9 cellular contexts compared by ENCODE assay signal in the genomic region with DNA sequence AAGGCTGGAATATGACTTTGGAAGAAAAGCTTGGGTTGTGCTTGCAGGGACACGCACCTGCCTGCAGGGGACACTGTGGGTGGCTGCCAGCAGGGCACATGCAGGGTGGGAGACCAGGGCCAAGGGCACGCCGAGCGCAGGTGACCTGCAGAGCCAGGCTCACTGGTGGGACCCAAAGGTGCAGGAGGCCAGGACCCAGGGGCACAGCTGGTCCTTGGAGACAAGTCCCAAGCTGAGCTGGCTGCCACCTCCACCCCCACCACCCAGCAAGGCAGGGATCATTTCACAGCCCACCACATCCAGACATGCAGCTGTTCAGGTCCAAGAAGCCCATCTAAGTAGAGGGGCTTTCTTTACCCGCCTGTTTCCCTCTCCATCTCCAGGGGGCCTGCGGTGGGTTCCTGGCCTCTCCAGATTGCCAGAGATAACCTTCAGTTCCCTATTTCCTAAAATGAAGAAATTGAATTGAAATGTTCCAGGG. TPM values are rescaled to one million over a fixed set of nuclear protein-coding genes. Genes with fewer than 3 reads are reported as not detected.
DNase-seq lines count a peak whose midpoint lies in the region; ATAC-seq and TF ChIP-seq lines count a peak whose summit lies in the region.
"Had no signal": no experiment of that assay in that cellular context is flagged by ENCODE, and none has a peak within 500 bp of the region (broad histone marks: within the 10 kb centered on the region; RNA-seq: fewer than 3 reads in every experiment).

No MANE protein-coding gene starts in this region.

- H3K36me3 Mint-ChIP-seq in endothelial cell (ENCODE audit: low read depth, unreplicated experiment), result no peaks in the 10 kb centered on the region

- no peak overlapping the region for H4K91ac ChIP-seq in neuronal stem cell (ENCODE audit: low read depth, low read length, poor library complexity)

- H3K4me3 ChIP-seq in GM12865 (ENCODE audit: low read depth, low read length) (no peak overlapping the region), MM.1S (ENCODE audit: low read length) (no peak overlapping the region), neuronal stem cell (ENCODE audit: low read length in 2 of 2) (no peak overlapping the region)
- H3K4me3 ChIP-seq: HAP-1 had no signal

- H3K23ac ChIP-seq in neuronal stem cell (ENCODE audit: low read depth, low read length, poor library complexity), result no peak overlapping the region

- H3K4me2 ChIP-seq in MM.1S (ENCODE audit: low read depth, low read length) (no peak overlapping the region), neuronal stem cell (ENCODE audit: insufficient read depth, low read length, poor library complexity, severe bottlenecking) (no peak overlapping the region)

- H3K18ac ChIP-seq in neuronal stem cell (ENCODE audit: low read length), result peak overlapping the region; percentile 85

- no peak overlapping the region for H2BK120ac ChIP-seq in neuronal stem cell (ENCODE audit: low read depth, low read length)

- H2BK5ac ChIP-seq in neuronal stem cell (ENCODE audit: low read length), result no peak overlapping the region

- no peaks in the 10 kb centered on the region for H3K79me2 ChIP-seq in MM.1S (ENCODE audit: low read length)

- no peaks in the 10 kb centered on the region for H3K9me2 ChIP-seq in MM.1S (replicated peaks; ENCODE audit: insufficient read depth, low read length)

- TF ChIP-seq CTCF in GM12865 (IDR thresholded peaks at IDR 0.05; ENCODE audit: insufficient read depth, low read depth, low read length, missing control alignments) (peak; percentile 72), MM.1S (IDR thresholded peaks at IDR 0.05; ENCODE audit: low read length) (peak; percentile 43), endothelial cell (IDR thresholded peaks at IDR 0.05; ENCODE audit: unreplicated experiment) (peak; percentile 73)

- no CpG with 5 or more reads among the region's 6 CpGs for WGBS in neuronal stem cell (ENCODE audit: extremely low coverage in 2 of 2, insufficient read length in 2 of 2, insufficient replicate concordance in 1 of 2), 2 donors

- H3K27me3 ChIP-seq in MM.1S (replicated peaks; ENCODE audit: insufficient read depth, low read length) (no peaks in the 10 kb centered on the region), neuronal stem cell (ENCODE audit: control insufficient read depth in 3 of 3, insufficient read depth in 3 of 3, low read depth in 1 of 3, low read length in 3 of 3) (no peaks in the 10 kb centered on the region)

- H3K4me1 ChIP-seq in MM.1S (ENCODE audit: low read length), result peaks cover 4% of the 10 kb centered on the region; the same call in 1 of the 2 replicates
- peaks cover 10 to 12% of the 10 kb centered on the region in 2 donors for H3K4me1 ChIP-seq in neuronal stem cell (ENCODE audit: control insufficient read depth in 2 of 2, insufficient read depth in 1 of 2, low read depth in 1 of 2, low read length in 2 of 2)

- no peak overlapping the region for H2BK15ac ChIP-seq in neuronal stem cell (ENCODE audit: low read length)

- H4K20me1 ChIP-seq in MM.1S (ENCODE audit: insufficient read depth, low read length), result no peaks in the 10 kb centered on the region

- H2AFZ ChIP-seq in MM.1S (ENCODE audit: low read length) (no peak overlapping the region), neuronal stem cell (ENCODE audit: low read length) (no peak overlapping the region)

- no peak overlapping the region for H3K9ac ChIP-seq in MM.1S (ENCODE audit: low read length)
- H3K9ac ChIP-seq in neuronal stem cell (ENCODE audit: low read depth, low read length, poor library complexity), result peak overlapping the region; percentile 60

- H3K27ac ChIP-seq in MM.1S (ENCODE audit: low read length) (no peak overlapping the region), neuronal stem cell (replicated peaks; ENCODE audit: low read length) (no peak overlapping the region)

- H3F3A ChIP-seq in MM.1S (ENCODE audit: insufficient read depth, low read length), result no peaks in the 10 kb centered on the region

- H3K27me3 Mint-ChIP-seq in endothelial cell (ENCODE audit: unreplicated experiment), result peaks cover 12% of the 10 kb centered on the region

- DNase-seq in GM12865 (ENCODE audit: low read depth) (peak; percentile 51), MM.1S (no peak), endothelial cell (ENCODE audit: low spot score) (peak; percentile 53), neuronal stem cell (ENCODE audit: low spot score) (no peak), pons (ENCODE audit: low spot score) (no peak)

- H2AK5ac ChIP-seq in neuronal stem cell (ENCODE audit: low read depth, low read length), result peak overlapping the region; percentile 99

- no peak overlapping the region for H4K8ac ChIP-seq in neuronal stem cell (ENCODE audit: low read depth, low read length)

- H3K4me1 Mint-ChIP-seq in endothelial cell (ENCODE audit: unreplicated experiment), result peaks cover 29% of the 10 kb centered on the region

- no peak overlapping the region for H3K4me3 Mint-ChIP-seq in endothelial cell (ENCODE audit: unreplicated experiment)
- H3K4me3 Mint-ChIP-seq: activated T-cell treated with anti-CD3 and anti-CD28 coated beads, Interleukin-2, amount 50 U/mL, for 72 hours had no signal

- H3K79me1 ChIP-seq in neuronal stem cell (ENCODE audit: low read depth, low read length), result no peaks in the 10 kb centered on the region

- no peak overlapping the region for H3K27ac Mint-ChIP-seq in endothelial cell (ENCODE audit: unreplicated experiment)
- H3K27ac Mint-ChIP-seq: activated T-cell treated with anti-CD3 and anti-CD28 coated beads, Interleukin-2, amount 50 U/mL, for 72 hours had no signal

- H3K36me3 ChIP-seq in MM.1S (replicated peaks; ENCODE audit: insufficient read depth, low read length) (no peaks in the 10 kb centered on the region), neuronal stem cell (replicated peaks in 1 of 2; ENCODE audit: control insufficient read depth in 2 of 2, insufficient read depth in 2 of 2, low read length in 2 of 2) (no peaks in the 10 kb centered on the region)
- H3K36me3 ChIP-seq: HAP-1 had no signal

- H3K4ac ChIP-seq in neuronal stem cell (ENCODE audit: low read length), result no peak overlapping the region

- H2BK12ac ChIP-seq in neuronal stem cell (ENCODE audit: low read length), result no peak overlapping the region

- H3K14ac ChIP-seq in neuronal stem cell (ENCODE audit: low read length), result no peak overlapping the region

- no peaks in the 10 kb centered on the region for H3K9me3 ChIP-seq in MM.1S (replicated peaks; ENCODE audit: insufficient read depth, low read length)
- no peaks in the 10 kb centered on the region for H3K9me3 ChIP-seq in neuronal stem cell (replicated peaks in 1 of 2; ENCODE audit: control insufficient read depth in 2 of 2, insufficient read depth in 1 of 2, low read depth in 1 of 2, low read length in 2 of 2)
- H3K9me3 ChIP-seq: HAP-1 had no signal

- ATAC-seq in HG02885 (IDR thresholded peaks at IDR 0.05; ENCODE audit: poor library complexity, unreplicated experiment) (no peak), HG03097 (IDR thresholded peaks at IDR 0.05; ENCODE audit: low FRiP score, unreplicated experiment) (no peak)
- ATAC-seq: activated T-cell treated with anti-CD3 and anti-CD28 coated beads, Interleukin-2, amount 50 U/mL, for 72 hours had no signal

- no peaks in the 10 kb centered on the region for H3K9me3 Mint-ChIP-seq in endothelial cell (ENCODE audit: unreplicated experiment)
- H3K9me3 Mint-ChIP-seq: activated T-cell treated with anti-CD3 and anti-CD28 coated beads, Interleukin-2, amount 50 U/mL, for 72 hours had no signal

RNA-seq across cellular contexts. Expression of a gene that starts 13.8 kb away (rescaled TPM):
- 110 TPM for total RNA-seq in endothelial cell (ENCODE audit: unreplicated experiment)
- 20.1 TPM for polyA plus RNA-seq in neuronal stem cell (2013, experiment 1 of 2)
- polyA plus RNA-seq in neuronal stem cell (2013, experiment 2 of 2), result 18.7 TPM

RNA-seq across cellular contexts. Expression of a gene that starts 21.2 kb away (rescaled TPM):
- total RNA-seq in endothelial cell (ENCODE audit: unreplicated experiment), result 38.8 TPM
- 48.8 TPM for polyA plus RNA-seq in neuronal stem cell (2013, experiment 1 of 2)
- 48.1 TPM for polyA plus RNA-seq in neuronal stem cell (2013, experiment 2 of 2)

Comparison
In these comparisons a context has a peak if more than half of its experiments do, and no peak if none do; other contexts are left out.
1. DNase-seq: peak in GM12865 (single experiment) and endothelial cell (single experiment); none in MM.1S (single experiment), neuronal stem cell (single experiment) and pons (single experiment).
2. Peak in every context shown above with its lines, with median percentiles within 50 percentile points of each other: CTCF ChIP-seq.